ENCODE assay signal across 8 cellular contexts in genomic region chr15:45162771-45163507, GRCh38. TPM values are rescaled to one million over a fixed set of nuclear protein-coding genes. Genes with fewer than 3 reads are reported as not detected.
DNase-seq lines count a peak whose midpoint lies in the region; ATAC-seq, FAIRE-seq and TF ChIP-seq lines count a peak whose summit lies in the region.

No MANE protein-coding gene starts in this region.

- H3K4me1 ChIP-seq in ovary (ENCODE audit: insufficient read depth) (peaks cover 1% of the 10 kb centered on the region), upper lobe of right lung (peaks cover 23% of the 10 kb centered on the region)

- H3K27me3 Mint-ChIP-seq in activated naive CD4-positive, alpha-beta T cell treated with anti-CD3 and anti-CD28 coated beads for 36 hours (ENCODE audit: low read depth) = no peaks in the 10 kb centered on the region

- intact Hi-C loops in activated naive CD4-positive, alpha-beta T cell treated with anti-CD3 and anti-CD28 coated beads for 36 hours (cut with micrococcal nuclease) = loop anchor here (1.0 kb wide), 3 partner anchors 116 to 294 kb away; no protein-coding TSS in a partner anchor
- intact Hi-C loops in ovary (cut with DNase I) = loop anchor here in 3 of 4 donors (5.0 to 10.0 kb wide), 6 partner anchors 34 to 294 kb away; a partner anchor contains a TSS
- intact Hi-C loops in upper lobe of right lung (cut with DNase I) = no loop called here

- H3K36me3 Mint-ChIP-seq in activated naive CD4-positive, alpha-beta T cell treated with anti-CD3 and anti-CD28 coated beads for 36 hours (ENCODE audit: low read depth) = no peaks in the 10 kb centered on the region

- peak; percentile 87 for TF ChIP-seq CTCF in LNCaP clone FGC (IDR thresholded peaks at IDR 0.05; ENCODE audit: control insufficient read depth, extremely low read depth, insufficient read depth)
- peak; percentile 67 to 82 (median 78) for TF ChIP-seq CTCF in ovary (IDR thresholded peaks at IDR 0.05)
- TF ChIP-seq CTCF in upper lobe of right lung (IDR thresholded peaks at IDR 0.05) = peak; percentile 84

- TF ChIP-seq EP300 in ovary (IDR thresholded peaks at IDR 0.05) = no peak

- H3K36me3 ChIP-seq in ovary (no peaks in the 10 kb centered on the region), upper lobe of right lung (peaks cover 7% of the 10 kb centered on the region)

- no peak overlapping the region for H3K27ac Mint-ChIP-seq in activated naive CD4-positive, alpha-beta T cell treated with anti-CD3 and anti-CD28 coated beads for 36 hours

- H3K27me3 ChIP-seq in ovary (no peaks in the 10 kb centered on the region), upper lobe of right lung (no peaks in the 10 kb centered on the region)

- H3K4me3 Mint-ChIP-seq in activated naive CD4-positive, alpha-beta T cell treated with anti-CD3 and anti-CD28 coated beads for 36 hours = no peak overlapping the region

- 5 to 9% (median 7%) methylated on average over 7 of the region's 7 CpGs for WGBS in ovary, 3 donors

- no peaks in the 10 kb centered on the region for H3K9me3 Mint-ChIP-seq in activated naive CD4-positive, alpha-beta T cell treated with anti-CD3 and anti-CD28 coated beads for 36 hours

- peak; percentile 59 for ATAC-seq in upper lobe of right lung

- H3K27ac ChIP-seq in ovary (no peak overlapping the region), upper lobe of right lung (peak overlapping the region; percentile 14)

- TF ChIP-seq POLR2A in ovary (IDR thresholded peaks at IDR 0.05) = no peak

- CTCF ChIA-PET in activated naive CD4-positive, alpha-beta T cell treated with anti-CD3 and anti-CD28 coated beads for 36 hours (lab: Charles Lee) = interaction anchor here (0.6 to 5.3 kb wide), 28 partner anchors 9 to 293 kb away, joined by 3 to 41 read pairs (median 6); partner anchors contain the start of gene SHF

- in situ Hi-C loops in ACHN (cut with HindIII; ENCODE audit: low pct_ligation_motif_present, low pct_unique_long_range_greater_than_20kb, low sequenced_read_pairs) = no loop called here

- DNase-seq in ACHN (peak; percentile 79), GM18507 (ENCODE audit: extremely low spot score, insufficient read length, low read depth) (peak; percentile 71), LNCaP clone FGC (ENCODE audit: low read depth) (no peak), SHP77 treated with DMSO at 0.1 percent for 48 hours (lab: John Stamatoyannopoulos, UW) (peak; percentile 57), germinal center (ENCODE audit: low spot score) (peak; percentile 86), ovary (peak; percentile 71 to 84 (median 80)), upper lobe of right lung (peak; percentile 85)
- peak; percentile 80 for DNase-seq in activated naive CD4-positive, alpha-beta T cell treated with anti-CD3 and anti-CD28 coated beads for 36 hours

- FAIRE-seq in GM18507 (lab: Jason Lieb, UNC) = peak; percentile 90

- H3K4me3 ChIP-seq in LNCaP clone FGC (ENCODE audit: low read depth, low read length) (no peak overlapping the region), ovary (no peak overlapping the region), upper lobe of right lung (no peak overlapping the region)

- H3K9me3 ChIP-seq in ovary (no peaks in the 10 kb centered on the region), upper lobe of right lung (no peaks in the 10 kb centered on the region)

- peaks cover 10% of the 10 kb centered on the region for H3K4me1 Mint-ChIP-seq in activated naive CD4-positive, alpha-beta T cell treated with anti-CD3 and anti-CD28 coated beads for 36 hours (ENCODE audit: low read depth)

RNA-seq across cellular contexts. Expression of gene SHF, which starts 24.8 kb away (rescaled TPM):
- 1 to 10 TPM; 2.3 to 3.3 TPM for total RNA-seq in activated naive CD4-positive, alpha-beta T cell treated with anti-CD3 and anti-CD28 coated beads for 36 hours
- 10 to 100 TPM; 18.3 to 45.3 (median 30.5) TPM for total RNA-seq in ovary
- 10 to 100 TPM; 17.5 to 31.2 TPM for polyA plus RNA-seq in ovary
- 7.1 TPM for total RNA-seq in upper lobe of right lung

RNA-seq across cellular contexts. Expression of gene DUOX1, which starts 33.1 kb away (rescaled TPM):
- total RNA-seq in activated naive CD4-positive, alpha-beta T cell treated with anti-CD3 and anti-CD28 coated beads for 36 hours = under 1 TPM; 0.17 TPM
- total RNA-seq in ovary (1 to 10 TPM in 5 of 7 donors, under 1 TPM in 2; 0.23 to 9.2 (median 2.2) TPM), upper lobe of right lung (327 TPM)
- polyA plus RNA-seq in ovary = under 1 TPM; 0.47 to 0.87 TPM

RNA-seq across cellular contexts. Expression of gene DUOXA1, which starts 33.3 kb away (rescaled TPM):
- total RNA-seq in activated naive CD4-positive, alpha-beta T cell treated with anti-CD3 and anti-CD28 coated beads for 36 hours = not detected
- total RNA-seq in ovary (1 to 10 TPM in 4 of 7 donors, under 1 TPM in 3; 0.30 to 4.1 (median 1.2) TPM), upper lobe of right lung (138 TPM)
- polyA plus RNA-seq in ovary = under 1 TPM; 0.51 to 0.77 TPM

RNA-seq across cellular contexts. Expression of gene DUOXA2, which starts 48.8 kb away (rescaled TPM):
- total RNA-seq in activated naive CD4-positive, alpha-beta T cell treated with anti-CD3 and anti-CD28 coated beads for 36 hours = not detected
- total RNA-seq in ovary = under 1 TPM in 1 of 7 donors, not detected in 6; 0.18 TPM
- under 1 TPM in 1 of 2 donors, not detected in 1; 0.17 TPM for polyA plus RNA-seq in ovary
- not detected for total RNA-seq in upper lobe of right lung

RNA-seq across cellular contexts. Expression of gene DUOX2, which starts 49.0 kb away (rescaled TPM):
- not detected for total RNA-seq in activated naive CD4-positive, alpha-beta T cell treated with anti-CD3 and anti-CD28 coated beads for 36 hours
- total RNA-seq in ovary (1 to 10 TPM in 1 of 7 donors, under 1 TPM in 6; 0.05 to 1.1 (median 0.63) TPM), upper lobe of right lung (3.8 TPM)
- 1 to 10 TPM in 1 of 2 donors, under 1 TPM in 1; 0.30 to 1.6 TPM for polyA plus RNA-seq in ovary

Comparison
In these comparisons a context has a peak if more than half of its experiments do, and no peak if none do; other contexts are left out.
1. RNA of gene DUOX1, which starts 33.1 kb away (total RNA-seq): 327 TPM in upper lobe of right lung (single experiment); 0.23 to 9.2 TPM in ovary and 0.17 TPM in activated naive CD4-positive, alpha-beta T cell treated with anti-CD3 and anti-CD28 coated beads for 36 hours; every median in the first group is over 10 times any median in the second.
2. RNA of gene DUOXA1, which starts 33.3 kb away (total RNA-seq): 138 TPM in upper lobe of right lung (single experiment); 0.30 to 4.1 TPM in ovary and not detected in activated naive CD4-positive, alpha-beta T cell treated with anti-CD3 and anti-CD28 coated beads for 36 hours; every median in the first group is over 10 times any median in the second.
3. Peak in every context shown above with its lines, with median percentiles within 50 percentile points of each other: CTCF ChIP-seq.